Comparison of ENCODE assay signal across 36 cellular contexts in genomic region chr2:140273396-140273795, GRCh38.
"Had no signal": no experiment of that assay in that cellular context is flagged by ENCODE, and none has a peak within 500 bp of the region (broad histone marks: within the 10 kb centered on the region; RNA-seq: fewer than 3 reads in every experiment).

No MANE protein-coding gene starts in this region.

- H3K4me3 ChIP-seq: MG63 had no signal

- DNase-seq: Karpas-422, Kasumi-1, MG63, MM.1S, MV-4-11, NCI-H1048, NCI-H1092, NCI-H1092 treated with DMSO at 0.1 percent for 48 hours, NCI-H1105, NCI-H1105 treated with DMSO at 0.1 percent for 48 hours, NCI-H1417, NCI-H1417 treated with DMSO at 0.1 percent for 48 hours, NCI-H1436, NCI-H1436 treated with DMSO at 0.1 percent for 48 hours, NCI-H146, NCI-H1694, NCI-H1694 treated with DMSO at 0.1 percent for 48 hours, NCI-H187, NCI-H187 treated with DMSO at 0.1 percent for 48 hours, NCI-H1930, NCI-H2029, NCI-H2029 treated with DMSO at 0.1 percent for 48 hours, NCI-H2081, NCI-H2081 treated with DMSO at 0.1 percent for 48 hours, NCI-H2107, NCI-H2171, NCI-H2171 treated with DMSO at 0.1 percent for 48 hours, NCI-H2227 treated with DMSO at 0.1 percent for 48 hours, NCI-H226, NCI-H345, NCI-H446, NCI-H446 treated with DMSO at 0.1 percent for 48 hours, NCI-H510A, NCI-H510A treated with DMSO at 0.1 percent for 48 hours, NCI-H524 had no signal

- H3K4me2 ChIP-seq: KMS-11 had no signal

- H3K9me3 ChIP-seq: MG63 had no signal

- H3K9ac ChIP-seq: KMS-11 had no signal

- H3K27me3 ChIP-seq: MG63 had no signal

- H3K27ac ChIP-seq: KMS-11 had no signal

- H3K36me3 ChIP-seq: MG63 had no signal
